12 cellular contexts compared by ENCODE assay signal in the genomic region with DNA sequence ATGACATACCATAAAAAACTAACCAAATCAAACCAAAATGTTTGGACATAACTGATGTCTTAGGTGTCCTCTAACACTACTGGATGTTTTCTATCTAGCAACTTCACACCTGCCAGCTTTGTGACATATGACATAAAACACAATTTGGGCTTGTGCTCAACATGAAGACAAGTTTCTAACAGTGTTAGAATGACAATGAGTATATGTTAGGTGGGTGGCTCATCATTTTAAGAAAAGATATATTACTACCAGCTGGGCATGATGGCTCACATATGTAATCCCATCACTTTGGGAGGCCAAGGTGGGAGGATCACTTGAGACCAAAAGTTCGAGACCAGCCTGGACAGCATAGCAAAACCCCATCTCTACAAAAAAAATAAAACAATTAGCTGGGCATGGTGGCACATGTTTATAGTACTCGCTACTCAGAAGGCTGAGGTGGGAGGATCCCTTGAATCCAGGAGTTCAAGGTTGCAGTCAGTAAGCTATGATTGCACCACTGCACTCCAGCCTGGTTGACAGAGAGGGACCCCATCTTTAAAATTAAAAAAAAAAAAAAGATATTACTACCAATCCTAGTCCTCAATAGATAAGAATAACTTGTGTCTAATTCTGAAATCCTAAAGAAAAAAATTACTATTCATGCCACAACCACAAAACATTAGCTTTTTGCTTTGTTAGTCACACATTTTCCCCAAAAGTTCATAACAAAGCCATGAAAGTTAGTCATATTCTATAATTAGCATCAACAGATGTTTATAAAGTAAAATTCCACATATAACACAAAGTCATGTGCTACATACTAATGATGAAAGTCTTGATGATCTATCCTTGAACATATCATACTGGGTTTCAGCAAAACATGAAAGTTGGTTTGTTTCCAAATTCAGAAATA. TPM values are rescaled to one million over a fixed set of nuclear protein-coding genes. Genes with fewer than 3 reads are reported as not detected.
DNase-seq lines count a peak whose midpoint lies in the region; ATAC-seq and TF ChIP-seq lines count a peak whose summit lies in the region.
"Had no signal": no experiment of that assay in that cellular context is flagged by ENCODE, and none has a peak within 500 bp of the region (broad histone marks: within the 10 kb centered on the region; RNA-seq: fewer than 3 reads in every experiment).

No MANE protein-coding gene starts in this region.

- peak overlapping the region; percentile 23 for H3K4me3 Mint-ChIP-seq in activated T-cell treated with anti-CD3 and anti-CD28 coated beads, Interleukin-2, amount 50 U/mL, for 24 hours
- no peak overlapping the region for H3K4me3 Mint-ChIP-seq in mesothelial cell of epicardium
- H3K4me3 Mint-ChIP-seq: B cell had no signal

- H3K9me3 Mint-ChIP-seq in activated T-cell treated with anti-CD3 and anti-CD28 coated beads, Interleukin-2, amount 50 U/mL, for 24 hours: no peaks in the 10 kb centered on the region
- H3K9me3 Mint-ChIP-seq in activated naive CD4-positive, alpha-beta T cell treated with anti-CD3 and anti-CD28 coated beads, Interleukin-2, amount 50 U/mL, for 72 hours: no peaks in the 10 kb centered on the region
- no peaks in the 10 kb centered on the region for H3K9me3 Mint-ChIP-seq in mesothelial cell of epicardium

- peaks cover 22% of the 10 kb centered on the region for H3K4me1 Mint-ChIP-seq in activated T-cell treated with anti-CD3 and anti-CD28 coated beads, Interleukin-2, amount 50 U/mL, for 24 hours (ENCODE audit: low read depth)
- H3K4me1 Mint-ChIP-seq in mesothelial cell of epicardium: peaks cover 7% of the 10 kb centered on the region
- H3K4me1 Mint-ChIP-seq: B cell had no signal

- ATAC-seq in activated naive CD4-positive, alpha-beta T cell treated with anti-CD3 and anti-CD28 coated beads, Interleukin-2, amount 50 U/mL, for 72 hours: peak; percentile 62 to 87
- no peak for ATAC-seq in GM18502 (IDR thresholded peaks at IDR 0.05; ENCODE audit: poor library complexity, unreplicated experiment)

- TF ChIP-seq CTCF in fibroblast of the aortic adventitia (IDR thresholded peaks at IDR 0.05; ENCODE audit: insufficient read depth, low read length) (no peak), mesothelial cell of epicardium (IDR thresholded peaks at IDR 0.05; ENCODE audit: unreplicated experiment) (no peak)

- no peak for DNase-seq in activated T-cell treated with anti-CD3 and anti-CD28 coated beads, Interleukin-2, amount 50 U/mL, for 24 hours
- no peak for DNase-seq in activated T-cell treated with anti-CD3 and anti-CD28 coated beads, Interleukin-2, amount 50 U/mL, for 1 hour
- DNase-seq in activated naive CD4-positive, alpha-beta T cell treated with anti-CD3 and anti-CD28 coated beads, Interleukin-2, amount 50 U/mL, for 72 hours (ENCODE audit: low spot score in 2 of 2): no peak
- DNase-seq in fibroblast of the aortic adventitia (ENCODE audit: low read depth): peak; percentile 93
- peak; percentile 87 for DNase-seq in stromal cell of bone marrow (ENCODE audit: low read depth)
- no peak for DNase-seq in mesothelial cell of epicardium (ENCODE audit: low spot score in 2 of 2, unreplicated experiment in 2 of 2)
- DNase-seq in NCI-H2171 (lab: John Stamatoyannopoulos, UW): no peak
- DNase-seq: central memory CD4-positive, alpha-beta T cell; NCI-H1105 treated with DMSO at 0.1 percent for 48 hours; upper lobe of left lung had no signal

- no peak overlapping the region for H3K27ac Mint-ChIP-seq in activated T-cell treated with anti-CD3 and anti-CD28 coated beads, Interleukin-2, amount 50 U/mL, for 24 hours
- H3K27ac Mint-ChIP-seq in activated naive CD4-positive, alpha-beta T cell treated with anti-CD3 and anti-CD28 coated beads, Interleukin-2, amount 50 U/mL, for 72 hours: no peak overlapping the region
- no peak overlapping the region for H3K27ac Mint-ChIP-seq in mesothelial cell of epicardium
- H3K27ac Mint-ChIP-seq: B cell had no signal

- H3K4me3 ChIP-seq in fibroblast of the aortic adventitia (ENCODE audit: low read depth, low read length): no peak overlapping the region
- H3K4me3 ChIP-seq: upper lobe of left lung had no signal

- no peaks in the 10 kb centered on the region for H3K27me3 Mint-ChIP-seq in activated T-cell treated with anti-CD3 and anti-CD28 coated beads, Interleukin-2, amount 50 U/mL, for 24 hours
- no peaks in the 10 kb centered on the region for H3K27me3 Mint-ChIP-seq in mesothelial cell of epicardium (ENCODE audit: low read depth)
- H3K27me3 Mint-ChIP-seq: B cell had no signal

- peaks cover 8% of the 10 kb centered on the region for H3K36me3 Mint-ChIP-seq in activated T-cell treated with anti-CD3 and anti-CD28 coated beads, Interleukin-2, amount 50 U/mL, for 24 hours (ENCODE audit: low read depth)
- no peaks in the 10 kb centered on the region for H3K36me3 Mint-ChIP-seq in activated naive CD4-positive, alpha-beta T cell treated with anti-CD3 and anti-CD28 coated beads, Interleukin-2, amount 50 U/mL, for 72 hours
- H3K36me3 Mint-ChIP-seq in mesothelial cell of epicardium: peaks cover 1% of the 10 kb centered on the region

RNA-seq across cellular contexts. Expression of a gene that starts 59.9 kb away (rescaled TPM):
- 10 to 100 TPM; 17.3 to 41.0 TPM for total RNA-seq in activated naive CD4-positive, alpha-beta T cell treated with anti-CD3 and anti-CD28 coated beads, Interleukin-2, amount 50 U/mL, for 72 hours
- total RNA-seq in fibroblast of the aortic adventitia (ENCODE audit: low replicate concordance) (46.8 and 144 TPM in 2 replicates), mesothelial cell of epicardium (35.0 to 41.7 TPM (median 38.1 TPM) in 3 replicates)

Comparison
In these comparisons a context has a peak if more than half of its experiments do, and no peak if none do; other contexts are left out.
1. DNase-seq: peak in fibroblast of the aortic adventitia (single experiment) and stromal cell of bone marrow (single experiment); none in activated T-cell treated with anti-CD3 and anti-CD28 coated beads, Interleukin-2, amount 50 U/mL, for 24 hours (single experiment), activated T-cell treated with anti-CD3 and anti-CD28 coated beads, Interleukin-2, amount 50 U/mL, for 1 hour (single experiment), activated naive CD4-positive, alpha-beta T cell treated with anti-CD3 and anti-CD28 coated beads, Interleukin-2, amount 50 U/mL, for 72 hours (0 of 2), mesothelial cell of epicardium (0 of 2) and NCI-H2171 (single experiment).